Comparison of ENCODE assay signal across 27 cellular contexts in the genomic region with DNA sequence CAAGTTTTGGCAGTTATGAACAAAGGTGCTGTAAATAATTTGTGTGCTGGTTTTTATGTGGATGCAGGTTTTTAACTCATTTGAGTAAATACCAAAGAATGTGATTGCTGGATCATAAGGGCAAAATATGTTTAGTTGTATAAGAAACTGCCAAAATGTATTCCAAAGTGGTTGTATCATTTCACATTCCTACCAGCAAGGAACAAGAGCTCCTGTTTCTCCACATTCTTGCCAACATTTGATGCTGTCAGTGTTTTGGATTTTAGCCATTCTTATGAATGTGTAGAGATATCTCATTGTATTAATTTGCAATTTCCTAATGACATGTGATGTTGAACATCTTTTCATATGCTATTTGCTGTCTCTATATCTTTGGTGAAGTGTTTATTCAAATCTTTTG.
"Had no signal": no experiment of that assay in that cellular context is flagged by ENCODE, and none has a peak within 500 bp of the region (broad histone marks: within the 10 kb centered on the region; RNA-seq: fewer than 3 reads in every experiment).

No MANE protein-coding gene starts in this region.

- H3K9me3 ChIP-seq: colonic mucosa, ovary had no signal

- H3K4me1 Mint-ChIP-seq: memory B cell; stimulated activated memory B cell treated with anti-CD40 and anti-IgM and Interleukin-4, amounts not matched to agents 10 μg/mL and 1 μg/mL and 100 μg/mL, for 72 hours had no signal

- H3K27me3 ChIP-seq: colonic mucosa, esophagus muscularis mucosa, ovary, spleen, transverse colon, vagina had no signal

- H3K4me1 ChIP-seq: colonic mucosa, esophagus muscularis mucosa, psoas muscle, spleen, transverse colon, vagina had no signal

- DNase-seq: colonic mucosa; effector CD8-positive, alpha-beta T cell; hypothalamus; immature natural killer cell; natural killer cell; occipital lobe; ovary; posterior cingulate gyrus; psoas muscle; right cardiac atrium; spleen; stimulated activated CD4-positive, alpha-beta T cell treated with anti-CD3 and anti-CD28 coated beads, Interleukin-4, amount 100 ng/mL, for 4 hours; stimulated activated naive CD8-positive, alpha-beta T cell treated with anti-CD3 and anti-CD28 coated beads, Interleukin-15, Interleukin-2, amounts not matched to agents 100 U/mL and 50 U/mL, for 24 hours; substantia nigra; transverse colon had no signal

- ATAC-seq: left lobe of liver; natural killer cell; psoas muscle; right cardiac atrium; stimulated activated memory B cell treated with anti-CD40 and anti-IgM and Interleukin-4, amounts not matched to agents 10 μg/mL and 1 μg/mL and 100 μg/mL, for 72 hours; stimulated activated naive CD8-positive, alpha-beta T cell treated with anti-CD3 and anti-CD28 coated beads, Interleukin-15, Interleukin-2, amounts not matched to agents 100 U/mL and 50 U/mL, for 24 hours had no signal

- H3K27ac ChIP-seq: colonic mucosa, esophagus muscularis mucosa, ovary, psoas muscle, skin epidermis, spleen, thoracic aorta, transverse colon, vagina had no signal

- FAIRE-seq: endothelial cell of umbilical vein, frontal cortex, keratinocyte had no signal

- H3K4me3 ChIP-seq: colonic mucosa, esophagus muscularis mucosa, lung, ovary, psoas muscle, skin epidermis, spleen, thoracic aorta, transverse colon, vagina had no signal

- H3K36me3 ChIP-seq: colonic mucosa, ovary, thoracic aorta had no signal

- H3K27ac Mint-ChIP-seq: dendritic cell treated with granulocyte-macrophage colony-stimulating factor and Interleukin-4, amounts not matched to agents 40 ng/mL and 50 ng/mL, for 4 days; memory B cell; natural killer cell; stimulated activated memory B cell treated with anti-CD40 and anti-IgM and Interleukin-4, amounts not matched to agents 10 μg/mL and 1 μg/mL and 100 μg/mL, for 72 hours had no signal

- H3K27me3 Mint-ChIP-seq: dendritic cell treated with granulocyte-macrophage colony-stimulating factor and Interleukin-4, amounts not matched to agents 40 ng/mL and 50 ng/mL, for 4 days; memory B cell; stimulated activated memory B cell treated with anti-CD40 and anti-IgM and Interleukin-4, amounts not matched to agents 10 μg/mL and 1 μg/mL and 100 μg/mL, for 72 hours had no signal

- H3K4me3 Mint-ChIP-seq: dendritic cell treated with granulocyte-macrophage colony-stimulating factor and Interleukin-4, amounts not matched to agents 40 ng/mL and 50 ng/mL, for 4 days; immature natural killer cell; memory B cell; natural killer cell; stimulated activated memory B cell treated with anti-CD40 and anti-IgM and Interleukin-4, amounts not matched to agents 10 μg/mL and 1 μg/mL and 100 μg/mL, for 72 hours had no signal
